8 cellular contexts compared by ENCODE assay signal in the genomic region with DNA sequence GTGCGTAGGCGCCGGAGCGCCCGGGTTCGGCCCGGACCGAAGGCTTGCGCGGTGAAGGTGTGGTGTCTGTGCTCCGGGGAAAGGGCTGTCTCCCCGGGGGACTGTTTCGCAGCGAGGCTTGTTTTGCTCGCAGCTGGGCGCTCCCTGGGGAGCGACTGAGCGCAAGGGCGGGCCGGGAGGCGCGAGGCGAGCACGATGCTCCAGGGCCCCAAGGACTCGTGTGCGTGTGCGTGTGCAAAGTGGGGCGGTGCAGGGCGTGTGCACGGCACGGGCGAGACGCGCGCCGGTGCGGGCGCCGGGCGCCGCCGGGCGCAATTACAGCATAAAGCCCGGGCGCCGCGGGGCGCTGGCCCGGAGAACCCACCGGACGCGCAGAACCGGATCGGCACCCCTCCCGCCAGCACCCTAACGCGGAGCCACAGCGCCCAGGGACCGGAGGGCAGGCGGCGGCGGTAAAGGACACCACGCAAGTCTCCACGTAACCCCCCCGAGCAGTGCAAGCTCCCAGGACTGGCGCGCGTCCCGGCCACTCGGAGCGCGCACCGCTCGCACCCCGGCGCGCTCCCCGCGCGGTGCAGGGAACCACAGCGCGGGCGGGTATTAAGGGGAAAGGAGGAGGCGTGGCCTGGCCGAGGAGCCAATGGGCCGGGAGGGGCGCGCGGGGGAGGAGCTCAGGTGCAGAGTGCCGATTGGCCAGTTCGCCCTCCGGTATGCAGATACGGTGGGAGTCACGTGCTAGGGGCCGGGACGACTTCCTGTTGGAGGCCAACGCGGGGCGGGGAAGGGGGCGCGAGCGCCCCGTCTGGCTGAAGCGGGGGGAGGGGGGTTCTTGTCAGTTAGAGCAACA. TPM values are rescaled to one million over a fixed set of nuclear protein-coding genes. Genes with fewer than 3 reads are reported as not detected.
DNase-seq lines count a peak whose midpoint lies in the region; ATAC-seq and TF ChIP-seq lines count a peak whose summit lies in the region.

A gene with protein sequence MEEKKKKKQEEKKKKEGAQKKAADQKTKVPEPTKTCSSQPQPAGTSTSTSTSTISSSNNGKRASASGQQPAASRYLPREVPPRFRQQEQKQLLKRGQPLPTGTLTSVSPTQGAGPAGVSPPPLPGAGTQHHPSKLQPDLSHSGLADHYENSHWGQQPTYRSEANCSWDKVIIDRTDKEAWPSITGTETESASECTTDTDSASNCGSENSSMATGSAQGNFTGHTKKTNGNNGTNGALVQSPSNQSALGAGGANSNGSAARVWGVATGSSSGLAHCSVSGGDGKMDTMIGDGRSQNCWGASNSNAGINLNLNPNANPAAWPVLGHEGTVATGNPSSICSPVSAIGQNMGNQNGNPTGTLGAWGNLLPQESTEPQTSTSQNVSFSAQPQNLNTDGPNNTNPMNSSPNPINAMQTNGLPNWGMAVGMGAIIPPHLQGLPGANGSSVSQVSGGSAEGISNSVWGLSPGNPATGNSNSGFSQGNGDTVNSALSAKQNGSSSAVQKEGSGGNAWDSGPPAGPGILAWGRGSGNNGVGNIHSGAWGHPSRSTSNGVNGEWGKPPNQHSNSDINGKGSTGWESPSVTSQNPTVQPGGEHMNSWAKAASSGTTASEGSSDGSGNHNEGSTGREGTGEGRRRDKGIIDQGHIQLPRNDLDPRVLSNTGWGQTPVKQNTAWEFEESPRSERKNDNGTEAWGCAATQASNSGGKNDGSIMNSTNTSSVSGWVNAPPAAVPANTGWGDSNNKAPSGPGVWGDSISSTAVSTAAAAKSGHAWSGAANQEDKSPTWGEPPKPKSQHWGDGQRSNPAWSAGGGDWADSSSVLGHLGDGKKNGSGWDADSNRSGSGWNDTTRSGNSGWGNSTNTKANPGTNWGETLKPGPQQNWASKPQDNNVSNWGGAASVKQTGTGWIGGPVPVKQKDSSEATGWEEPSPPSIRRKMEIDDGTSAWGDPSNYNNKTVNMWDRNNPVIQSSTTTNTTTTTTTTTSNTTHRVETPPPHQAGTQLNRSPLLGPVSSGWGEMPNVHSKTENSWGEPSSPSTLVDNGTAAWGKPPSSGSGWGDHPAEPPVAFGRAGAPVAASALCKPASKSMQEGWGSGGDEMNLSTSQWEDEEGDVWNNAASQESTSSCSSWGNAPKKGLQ (N-terminal part only) (plus strand): TSS at position 835 of the 847 bp plus-strand sequence. CDS start 45,504 bp downstream, outside the sequence.

- peaks cover 3% of the 10 kb centered on the region for H3K27me3 Mint-ChIP-seq in activated T-helper 17 cell treated with anti-CD3 and anti-CD28 coated beads, Interleukin-2, amount 50 U/mL, for 72 hours
- H3K27me3 Mint-ChIP-seq in naive thymus-derived CD4-positive, alpha-beta T cell: peaks cover 0 to 46% (median 0%) of the 10 kb centered on the region in 5 donors
- peaks cover 15% of the 10 kb centered on the region for H3K27me3 Mint-ChIP-seq in stimulated activated memory B cell treated with anti-CD40 and anti-IgM and Interleukin-4, amounts not matched to agents 10 μg/mL and 1 μg/mL and 100 μg/mL, for 72 hours

- peaks cover 6% of the 10 kb centered on the region for H3K36me3 Mint-ChIP-seq in activated T-helper 17 cell treated with anti-CD3 and anti-CD28 coated beads, Interleukin-2, amount 50 U/mL, for 72 hours (ENCODE audit: low read depth)
- peaks cover 0 to 8% (median 0%) of the 10 kb centered on the region in 5 donors for H3K36me3 Mint-ChIP-seq in naive thymus-derived CD4-positive, alpha-beta T cell
- no peaks in the 10 kb centered on the region for H3K36me3 Mint-ChIP-seq in stimulated activated memory B cell treated with anti-CD40 and anti-IgM and Interleukin-4, amounts not matched to agents 10 μg/mL and 1 μg/mL and 100 μg/mL, for 72 hours

- DNase-seq in LHCN-M2 (ENCODE audit: low read depth) (peak; percentile 97), RWPE1 (ENCODE audit: low spot score) (peak; percentile 99), fibroblast of lung (ENCODE audit: low read depth in 2 of 2) (peak; percentile 99)
- peak; percentile 98 to 100 (median 100) for DNase-seq in naive thymus-derived CD4-positive, alpha-beta T cell

- peaks cover 44% of the 10 kb centered on the region for H3K27me3 ChIP-seq in DOHH2 (ENCODE audit: control insufficient read depth, low read length)
- H3K27me3 ChIP-seq in fibroblast of lung (ENCODE audit: control insufficient read depth, insufficient read depth, low read length): peaks cover 15% of the 10 kb centered on the region
- no peaks in the 10 kb centered on the region for H3K27me3 ChIP-seq in naive thymus-derived CD4-positive, alpha-beta T cell (ENCODE audit: control insufficient read depth in 2 of 2, insufficient read depth in 2 of 2, low read length in 2 of 2)

- no peaks in the 10 kb centered on the region for H3K9me3 Mint-ChIP-seq in activated T-helper 17 cell treated with anti-CD3 and anti-CD28 coated beads, Interleukin-2, amount 50 U/mL, for 72 hours
- peaks cover 0 to 3% (median 0%) of the 10 kb centered on the region in 11 donors for H3K9me3 Mint-ChIP-seq in naive thymus-derived CD4-positive, alpha-beta T cell
- no peaks in the 10 kb centered on the region for H3K9me3 Mint-ChIP-seq in stimulated activated memory B cell treated with anti-CD40 and anti-IgM and Interleukin-4, amounts not matched to agents 10 μg/mL and 1 μg/mL and 100 μg/mL, for 72 hours

- POLR2A ChIA-PET in RWPE1 (lab: Yijun Ruan, JAX; ENCODE audit: low non-redundant PET): interaction anchor here (0.6 to 1.2 kb wide), 14 partner anchors 10 to 915 kb away, joined by 3 to 9 read pairs (median 3); no protein-coding TSS in a partner anchor
- POLR2A ChIA-PET in naive thymus-derived CD4-positive, alpha-beta T cell (lab: Charles Lee): interaction anchor here (0.6 to 3.7 kb wide), 109 partner anchors 8 to 1693 kb away, joined by 3 to 141 read pairs (median 5); a partner anchor contains a TSS

- H3K9me2 ChIP-seq in DOHH2 (replicated peaks; ENCODE audit: control insufficient read depth, low read length): no peaks in the 10 kb centered on the region

- H3K9me3 ChIP-seq in DOHH2 (ENCODE audit: control insufficient read depth, insufficient read depth, low read length) (no peaks in the 10 kb centered on the region), fibroblast of lung (ENCODE audit: control insufficient read depth, insufficient read depth, low read depth, low read length) (no peaks in the 10 kb centered on the region)
- no peaks in the 10 kb centered on the region for H3K9me3 ChIP-seq in naive thymus-derived CD4-positive, alpha-beta T cell (ENCODE audit: control insufficient read depth in 2 of 3, low read length in 3 of 3)

- TF ChIP-seq CTCF in DOHH2 (IDR thresholded peaks at IDR 0.05; ENCODE audit: low read depth, low read length, poor library complexity, severe bottlenecking) (peak; percentile 24), RWPE1 (conservative IDR thresholded peaks at IDR 0.05; ENCODE audit: low read depth) (peak; percentile 28; the same call in 1 of the 2 replicates), fibroblast of lung (conservative IDR thresholded peaks at IDR 0.05 in 1 of 2, IDR thresholded peaks at IDR 0.05 in 1 of 2; ENCODE audit: low read depth in 1 of 2, low read length in 2 of 2) (no peak)

- intact Hi-C loops in naive thymus-derived CD4-positive, alpha-beta T cell (cut with micrococcal nuclease): loop anchor here (1.0 to 10.0 kb wide), 16 partner anchors 70 to 1883 kb away; a partner anchor contains a TSS

- H4K20me1 ChIP-seq in DOHH2 (ENCODE audit: control insufficient read depth, insufficient read depth, low read depth, low read length) (peaks cover 17% of the 10 kb centered on the region), fibroblast of lung (ENCODE audit: control insufficient read depth, extremely low read depth, insufficient read depth, low read length) (no peaks in the 10 kb centered on the region)

- H3K4me3 ChIP-seq in DOHH2 (ENCODE audit: low read length) (peak within 1 kb of the TSS; percentile 85), fibroblast of lung (replicated peaks in 1 of 4; ENCODE audit: control extremely low read depth in 1 of 4, insufficient read depth in 1 of 4, low read depth in 3 of 4, low read length in 4 of 4) (peak within 1 kb of the TSS; percentile 68 to 78 (median 71))
- H3K4me3 ChIP-seq in naive thymus-derived CD4-positive, alpha-beta T cell (ENCODE audit: low read length): peak within 1 kb of the TSS; percentile 79

- H3F3A ChIP-seq in DOHH2 (ENCODE audit: control insufficient read depth, insufficient read depth): 0 out of 2 replicates have a peak, but pooled peaks cover 7% of the 10 kb centered on the region

- H3K36me3 ChIP-seq in DOHH2 (ENCODE audit: control insufficient read depth, low read length): no peaks in the 10 kb centered on the region
- no peaks in the 10 kb centered on the region for H3K36me3 ChIP-seq in fibroblast of lung (ENCODE audit: control insufficient read depth, insufficient read depth, low read length)
- H3K36me3 ChIP-seq in naive thymus-derived CD4-positive, alpha-beta T cell (ENCODE audit: control insufficient read depth in 2 of 3, insufficient read depth in 3 of 3, low read length in 3 of 3): peaks cover 0 to 3% (median 0%) of the 10 kb centered on the region in 3 experiments

- peaks cover 21% of the 10 kb centered on the region for H3K4me1 Mint-ChIP-seq in activated T-helper 17 cell treated with anti-CD3 and anti-CD28 coated beads, Interleukin-2, amount 50 U/mL, for 72 hours
- peaks cover 26 to 44% (median 36%) of the 10 kb centered on the region in 7 donors for H3K4me1 Mint-ChIP-seq in naive thymus-derived CD4-positive, alpha-beta T cell
- H3K4me1 Mint-ChIP-seq in stimulated activated memory B cell treated with anti-CD40 and anti-IgM and Interleukin-4, amounts not matched to agents 10 μg/mL and 1 μg/mL and 100 μg/mL, for 72 hours: peaks cover 46% of the 10 kb centered on the region

- peak within 1 kb of the TSS; percentile 96 for H3K4me2 ChIP-seq in DOHH2 (ENCODE audit: low read length)
- H3K4me2 ChIP-seq in fibroblast of lung (ENCODE audit: extremely low read depth, insufficient read depth, low read length): peak within 1 kb of the TSS; percentile 85

- H3K9ac ChIP-seq in fibroblast of lung (ENCODE audit: insufficient read depth, low read length): peak within 1 kb of the TSS; percentile 60

- H3K4me1 ChIP-seq in DOHH2 (ENCODE audit: control insufficient read depth, low read length) (peaks cover 57% of the 10 kb centered on the region), fibroblast of lung (ENCODE audit: control insufficient read depth, extremely low read depth, insufficient read depth, low read length) (no peaks in the 10 kb centered on the region)
- H3K4me1 ChIP-seq in naive thymus-derived CD4-positive, alpha-beta T cell (ENCODE audit: control insufficient read depth in 2 of 2, insufficient read depth in 2 of 2, low read length in 2 of 2): peaks cover 26 to 35% of the 10 kb centered on the region in 2 donors

- H3K79me2 ChIP-seq in DOHH2 (ENCODE audit: control insufficient read depth, low read length) (peaks cover 39% of the 10 kb centered on the region), fibroblast of lung (ENCODE audit: control insufficient read depth, insufficient read depth, low read length) (peaks cover 22% of the 10 kb centered on the region)

- ATAC-seq in GM21825 (IDR thresholded peaks at IDR 0.05; ENCODE audit: unreplicated experiment): peak; percentile 80
- peak; percentile 95 for ATAC-seq in activated T-helper 17 cell treated with anti-CD3 and anti-CD28 coated beads, Interleukin-2, amount 50 U/mL, for 72 hours (replicated peaks)
- ATAC-seq in naive thymus-derived CD4-positive, alpha-beta T cell: peak; percentile 96
- ATAC-seq in stimulated activated memory B cell treated with anti-CD40 and anti-IgM and Interleukin-4, amounts not matched to agents 10 μg/mL and 1 μg/mL and 100 μg/mL, for 72 hours: peak; percentile 95

- CTCF ChIA-PET in RWPE1 (lab: Yijun Ruan, JAX): interaction anchor here (0.6 kb wide), 3 partner anchors 83 to 265 kb away, joined by 3 read pairs; no protein-coding TSS in a partner anchor
- CTCF ChIA-PET in naive thymus-derived CD4-positive, alpha-beta T cell (lab: Charles Lee): interaction anchor here (0.6 to 1.2 kb wide), 8 partner anchors 32 to 189 kb away, joined by 3 to 5 read pairs (median 4); no protein-coding TSS in a partner anchor

- peak within 1 kb of the TSS; percentile 96 for H3K4me3 Mint-ChIP-seq in activated T-helper 17 cell treated with anti-CD3 and anti-CD28 coated beads, Interleukin-2, amount 50 U/mL, for 72 hours
- H3K4me3 Mint-ChIP-seq in naive thymus-derived CD4-positive, alpha-beta T cell: peak within 1 kb of the TSS; percentile 93 to 100 (median 96)
- H3K4me3 Mint-ChIP-seq in stimulated activated memory B cell treated with anti-CD40 and anti-IgM and Interleukin-4, amounts not matched to agents 10 μg/mL and 1 μg/mL and 100 μg/mL, for 72 hours: peak within 1 kb of the TSS; percentile 88

- H3K27ac ChIP-seq in DOHH2 (ENCODE audit: low read depth, low read length): peak within 1 kb of the TSS; percentile 45
- H3K27ac ChIP-seq in RWPE1: peak within 1 kb of the TSS; percentile 77
- no peak within 1 kb of the TSS for H3K27ac ChIP-seq in fibroblast of lung (ENCODE audit: insufficient read depth, low read length)
- peak within 1 kb of the TSS; percentile 82 for H3K27ac ChIP-seq in naive thymus-derived CD4-positive, alpha-beta T cell (ENCODE audit: low read depth, low read length)

- H2AFZ ChIP-seq in fibroblast of lung (ENCODE audit: low read length): peak within 1 kb of the TSS; percentile 78

- peak within 1 kb of the TSS; percentile 84 for H3K27ac Mint-ChIP-seq in activated T-helper 17 cell treated with anti-CD3 and anti-CD28 coated beads, Interleukin-2, amount 50 U/mL, for 72 hours
- peak within 1 kb of the TSS; percentile 82 to 98 (median 95) for H3K27ac Mint-ChIP-seq in naive thymus-derived CD4-positive, alpha-beta T cell
- H3K27ac Mint-ChIP-seq in stimulated activated memory B cell treated with anti-CD40 and anti-IgM and Interleukin-4, amounts not matched to agents 10 μg/mL and 1 μg/mL and 100 μg/mL, for 72 hours: peak within 1 kb of the TSS; percentile 91

RNA-seq across cellular contexts. Expression of the gene that starts here (rescaled TPM):
- total RNA-seq in LHCN-M2 (2014; rRNA removed): 2.4 and 3.8 TPM in 2 replicates
- polyA plus RNA-seq in LHCN-M2 (2012): 2.7 TPM
- total RNA-seq in activated T-helper 17 cell treated with anti-CD3 and anti-CD28 coated beads, Interleukin-2, amount 50 U/mL, for 72 hours: 10 to 100 TPM; 15.6 to 19.1 TPM
- 3.1 and 4.6 TPM in 2 replicates for total RNA-seq in fibroblast of lung
- 2.1 and 3.9 TPM in 2 replicates for polyA plus RNA-seq in fibroblast of lung
- polyA plus RNA-seq in fibroblast of lung (2012): 3.4 and 3.7 TPM in 2 replicates
- polyA minus RNA-seq in fibroblast of lung (ENCODE audit: low replicate concordance): 5.9 and 20.0 TPM in 2 replicates
- total RNA-seq in naive thymus-derived CD4-positive, alpha-beta T cell: 100 to 1,000 TPM in 3 of 5 experiments, 10 to 100 TPM in 2; 28.6 to 133 (median 104) TPM
- 1 to 10 TPM; 7.4 to 8.2 TPM for polyA plus RNA-seq in naive thymus-derived CD4-positive, alpha-beta T cell

Comparison
In these comparisons a context has a peak if more than half of its experiments do, and no peak if none do; other contexts are left out.
1. CTCF ChIP-seq: peak in DOHH2 (single experiment) and RWPE1 (single experiment); none in fibroblast of lung (0 of 2).
2. Peak in every context shown above with its lines, with median percentiles within 50 percentile points of each other: H3K4me3 ChIP-seq, ATAC-seq, DNase-seq, H3K27ac Mint-ChIP-seq and H3K4me3 Mint-ChIP-seq.